Comparison of ENCODE assay signal across 16 cellular contexts in genomic region chr7:29274156-29275017, GRCh38.
DNase-seq lines count a peak whose midpoint lies in the region; ATAC-seq and TF ChIP-seq lines count a peak whose summit lies in the region.
"Had no signal": no experiment of that assay in that cellular context is flagged by ENCODE, and none has a peak within 500 bp of the region (broad histone marks: within the 10 kb centered on the region; RNA-seq: fewer than 3 reads in every experiment).

No MANE protein-coding gene starts in this region.

- H3K27ac Mint-ChIP-seq in endodermal cell: no peak overlapping the region
- H3K27ac Mint-ChIP-seq: natural killer cell treated with Interleukin-12 subunit alpha and Interleukin-12 subunit beta and Interleukin-15 and Interleukin-18, amount 100 ng/mL, for 72 hours; stimulated activated memory B cell treated with anti-CD40 and anti-IgM and Interleukin-4, amounts not matched to agents 10 μg/mL and 1 μg/mL and 100 μg/mL, for 72 hours had no signal

- peaks cover 47% of the 10 kb centered on the region for H3K4me1 Mint-ChIP-seq in endodermal cell
- peaks cover 20% of the 10 kb centered on the region for H3K4me1 Mint-ChIP-seq in activated T-cell treated with anti-CD3 and anti-CD28 coated beads, Interleukin-2, amount 50 U/mL, for 4 hours (ENCODE audit: low read depth)

- no peaks in the 10 kb centered on the region for H3K79me2 ChIP-seq in DND-41 (ENCODE audit: insufficient read depth, low read length)

- H3K36me3 Mint-ChIP-seq in endodermal cell (ENCODE audit: low read depth): no peaks in the 10 kb centered on the region
- no peaks in the 10 kb centered on the region for H3K36me3 Mint-ChIP-seq in activated T-cell treated with anti-CD3 and anti-CD28 coated beads, Interleukin-2, amount 50 U/mL, for 4 hours (ENCODE audit: insufficient read depth)
- H3K36me3 Mint-ChIP-seq: natural killer cell treated with Interleukin-12 subunit alpha and Interleukin-12 subunit beta and Interleukin-15 and Interleukin-18, amount 100 ng/mL, for 72 hours; stimulated activated memory B cell treated with anti-CD40 and anti-IgM and Interleukin-4, amounts not matched to agents 10 μg/mL and 1 μg/mL and 100 μg/mL, for 72 hours had no signal

- no peaks in the 10 kb centered on the region for H3K9me3 ChIP-seq in DND-41 (ENCODE audit: insufficient read depth, low read length, severe bottlenecking)
- H3K9me3 ChIP-seq in endodermal cell (ENCODE audit: control insufficient read depth, low read length): no peaks in the 10 kb centered on the region
- no peaks in the 10 kb centered on the region for H3K9me3 ChIP-seq in suprapubic skin
- H3K9me3 ChIP-seq: Caco-2 had no signal

- H3K27me3 ChIP-seq in DND-41 (ENCODE audit: insufficient read depth, low read length, poor library complexity): no peaks in the 10 kb centered on the region
- H3K27me3 ChIP-seq in endodermal cell (ENCODE audit: control insufficient read depth, insufficient read depth, low read length, poor library complexity, severe bottlenecking): no peaks in the 10 kb centered on the region
- H3K27me3 ChIP-seq in suprapubic skin: no peaks in the 10 kb centered on the region

- H4K20me1 ChIP-seq in DND-41 (ENCODE audit: insufficient read depth, low read length): 0 out of 2 replicates have a peak, but pooled peaks cover 5% of the 10 kb centered on the region

- no peak for TF ChIP-seq POLR2A in suprapubic skin (IDR thresholded peaks at IDR 0.05)

- no peak overlapping the region for H3K27ac ChIP-seq in DND-41 (ENCODE audit: low read length)
- H3K27ac ChIP-seq in endodermal cell (ENCODE audit: low read depth, low read length): no peak overlapping the region
- H3K27ac ChIP-seq in suprapubic skin: no peak overlapping the region

- ATAC-seq in DND-41 (ENCODE audit: insufficient read depth, low read depth): 0 out of 3 replicates have a peak, but pooled peaks have one; percentile 39
- no peak for ATAC-seq in HG02981 (IDR thresholded peaks at IDR 0.05; ENCODE audit: unreplicated experiment)
- no peak for ATAC-seq in activated T-cell treated with anti-CD3 and anti-CD28 coated beads, Interleukin-2, amount 50 U/mL, for 4 hours
- ATAC-seq: natural killer cell treated with Interleukin-12 subunit alpha and Interleukin-12 subunit beta and Interleukin-15 and Interleukin-18, amount 100 ng/mL, for 72 hours; stimulated activated memory B cell treated with anti-CD40 and anti-IgM and Interleukin-4, amounts not matched to agents 10 μg/mL and 1 μg/mL and 100 μg/mL, for 72 hours had no signal

- H3K36me3 ChIP-seq in DND-41 (ENCODE audit: insufficient read depth, low read length) (no peaks in the 10 kb centered on the region), endodermal cell (ENCODE audit: control insufficient read depth, insufficient read depth, low read length) (no peaks in the 10 kb centered on the region), suprapubic skin (no peaks in the 10 kb centered on the region)

- H3K9me3 Mint-ChIP-seq in endodermal cell: no peaks in the 10 kb centered on the region
- H3K9me3 Mint-ChIP-seq in activated T-cell treated with anti-CD3 and anti-CD28 coated beads, Interleukin-2, amount 50 U/mL, for 4 hours: no peaks in the 10 kb centered on the region
- H3K9me3 Mint-ChIP-seq: natural killer cell treated with Interleukin-12 subunit alpha and Interleukin-12 subunit beta and Interleukin-15 and Interleukin-18, amount 100 ng/mL, for 72 hours; stimulated activated memory B cell treated with anti-CD40 and anti-IgM and Interleukin-4, amounts not matched to agents 10 μg/mL and 1 μg/mL and 100 μg/mL, for 72 hours had no signal

- H3K4me2 ChIP-seq in DND-41 (ENCODE audit: insufficient read depth, low read length): no peak overlapping the region

- H3K9ac ChIP-seq in DND-41 (ENCODE audit: low read depth, low read length) (no peak overlapping the region), endodermal cell (ENCODE audit: extremely low read depth, low read length, poor library complexity, severe bottlenecking) (no peak overlapping the region)

- H2AFZ ChIP-seq in DND-41 (ENCODE audit: low read depth, low read length): no peak overlapping the region

- WGBS in endodermal cell (ENCODE audit: insufficient coverage in 1 of 2, insufficient read length in 1 of 2), 2 experiments: 90 to 93% methylated on average over 3 to 10 of the region's 10 CpGs
- WGBS in suprapubic skin: 60% methylated on average over 10 of the region's 10 CpGs

- no peak for TF ChIP-seq EP300 in suprapubic skin (IDR thresholded peaks at IDR 0.05)

- no peak overlapping the region for H3K4me3 ChIP-seq in DND-41 (ENCODE audit: low read depth in 1 of 2, low read length in 2 of 2)
- H3K4me3 ChIP-seq in endodermal cell (ENCODE audit: low read length): no peak overlapping the region
- no peak overlapping the region for H3K4me3 ChIP-seq in suprapubic skin

- TF ChIP-seq CTCF in DND-41 (IDR thresholded peaks at IDR 0.05; ENCODE audit: borderline replicate concordance, extremely low read depth, low read length, poor library complexity, severe bottlenecking) (no peak), endodermal cell (conservative IDR thresholded peaks at IDR 0.05) (no peak), suprapubic skin (IDR thresholded peaks at IDR 0.05) (no peak)

- no peak overlapping the region for H3K4me3 Mint-ChIP-seq in endodermal cell
- H3K4me3 Mint-ChIP-seq in activated T-cell treated with anti-CD3 and anti-CD28 coated beads, Interleukin-2, amount 50 U/mL, for 4 hours: no peak overlapping the region
- H3K4me3 Mint-ChIP-seq: natural killer cell treated with Interleukin-12 subunit alpha and Interleukin-12 subunit beta and Interleukin-15 and Interleukin-18, amount 100 ng/mL, for 72 hours; stimulated activated memory B cell treated with anti-CD40 and anti-IgM and Interleukin-4, amounts not matched to agents 10 μg/mL and 1 μg/mL and 100 μg/mL, for 72 hours had no signal

- H3K4me1 ChIP-seq in DND-41 (ENCODE audit: insufficient read depth, low read length) (peaks cover 12% of the 10 kb centered on the region), endodermal cell (ENCODE audit: control insufficient read depth, insufficient read depth, low read length) (peaks cover 15% of the 10 kb centered on the region), suprapubic skin (peaks cover 10% of the 10 kb centered on the region)

- peaks cover 2% of the 10 kb centered on the region for H3K27me3 Mint-ChIP-seq in endodermal cell (ENCODE audit: insufficient read depth)
- H3K27me3 Mint-ChIP-seq in activated T-cell treated with anti-CD3 and anti-CD28 coated beads, Interleukin-2, amount 50 U/mL, for 4 hours (ENCODE audit: low read depth): peaks cover 2% of the 10 kb centered on the region

- DNase-seq in DND-41 (no peak), NCI-H2107 treated with DMSO at 0.1 percent for 48 hours (lab: John Stamatoyannopoulos, UW; ENCODE audit: unreplicated experiment) (peak; percentile 79), endodermal cell (peak; percentile 31), occipital lobe (lab: John Stamatoyannopoulos, UW) (peak; percentile 35), suprapubic skin (ENCODE audit: low spot score in 2 of 2) (no peak)
- DNase-seq in activated effector memory CD4-positive, alpha-beta T cell treated with Interleukin-2 at 50 U/mL for 16 hours: no peak
- DNase-seq in activated T-cell treated with anti-CD3 and anti-CD28 coated beads, Interleukin-2, amount 50 U/mL, for 4 hours: no peak
- DNase-seq: activated CD4-positive, alpha-beta T cell treated with anti-CD3 and anti-CD28 coated beads, Interleukin-2, amount 50 U/mL, for 1 hour; activated naive CD4-positive, alpha-beta T cell; Caco-2; effector CD8-positive, alpha-beta T cell; NCI-H446 treated with DMSO at 0.1 percent for 48 hours; SW 1271 had no signal

Comparison
In these comparisons a context has a peak if more than half of its experiments do, and no peak if none do; other contexts are left out.
1. DNase-seq: peak in NCI-H2107 treated with DMSO at 0.1 percent for 48 hours (single experiment), endodermal cell (single experiment) and occipital lobe (single experiment); none in DND-41 (single experiment), activated effector memory CD4-positive, alpha-beta T cell treated with Interleukin-2 at 50 U/mL for 16 hours (single experiment), activated T-cell treated with anti-CD3 and anti-CD28 coated beads, Interleukin-2, amount 50 U/mL, for 4 hours (single experiment) and suprapubic skin (0 of 2).